In genomic region chr10:78539247-78539766, GRCh38 we compare ENCODE assay signal across 16 cellular contexts.
DNase-seq lines count a peak whose midpoint lies in the region; ATAC-seq and TF ChIP-seq lines count a peak whose summit lies in the region.
"Had no signal": no experiment of that assay in that cellular context is flagged by ENCODE, and none has a peak within 500 bp of the region (broad histone marks: within the 10 kb centered on the region; RNA-seq: fewer than 3 reads in every experiment).

No MANE protein-coding gene starts in this region.

- no peak for TF ChIP-seq CTCF in nephron (IDR thresholded peaks at IDR 0.05; ENCODE audit: unreplicated experiment in 3 of 3)
- no peak for TF ChIP-seq CTCF in CD8-positive, alpha-beta T cell (IDR thresholded peaks at IDR 0.05)

- no peak overlapping the region for H3K4me3 ChIP-seq in CD8-positive, alpha-beta T cell (ENCODE audit: low read depth, low read length)
- H3K4me3 ChIP-seq: BLaER1 treated with 17β-estradiol and CSF1 and Interleukin-3, amounts not matched to agents 10 nM and 100 nM; GM23248 had no signal

- H3K4me1 ChIP-seq in CD8-positive, alpha-beta T cell (ENCODE audit: insufficient read depth, low read length), result no peaks in the 10 kb centered on the region

- no peak overlapping the region for H3K4me3 Mint-ChIP-seq in activated CD8-positive, alpha-beta memory T cell treated with anti-CD3 and anti-CD28 coated beads, Interleukin-2, amount 10 ng/mL, durations not matched to agents 7 days and 5 days
- no peak overlapping the region for H3K4me3 Mint-ChIP-seq in nephron
- H3K4me3 Mint-ChIP-seq in CD8-positive, alpha-beta T cell, result no peak overlapping the region
- H3K4me3 Mint-ChIP-seq: CD4-positive, CD25-positive, alpha-beta regulatory T cell had no signal

- no peak for ATAC-seq in activated CD8-positive, alpha-beta memory T cell treated with anti-CD3 and anti-CD28 coated beads, Interleukin-2, amount 10 ng/mL, durations not matched to agents 7 days and 5 days
- no peak for ATAC-seq in CD8-positive, alpha-beta T cell
- ATAC-seq in GM18858 (IDR thresholded peaks at IDR 0.05; ENCODE audit: unreplicated experiment), result no peak

- no peak overlapping the region for H3K27ac ChIP-seq in CD8-positive, alpha-beta T cell (ENCODE audit: low read depth, low read length)
- H3K27ac ChIP-seq: BLaER1 treated with 17β-estradiol and CSF1 and Interleukin-3, amounts not matched to agents 10 nM and 100 nM; GM23248; HL-60 had no signal

- peak; percentile 42 for DNase-seq in activated CD8-positive, alpha-beta memory T cell treated with anti-CD3 and anti-CD28 coated beads for 24 hours
- no peak for DNase-seq in activated CD8-positive, alpha-beta memory T cell treated with anti-CD3 and anti-CD28 coated beads, Interleukin-2, amount 10 ng/mL, durations not matched to agents 7 days and 5 days
- DNase-seq in islet precursor cell (peak; percentile 38), NCI-H2029 treated with DMSO at 0.1 percent for 48 hours (lab: John Stamatoyannopoulos, UW) (no peak), GDM1 (lab: John Stamatoyannopoulos, UW) (no peak)
- DNase-seq in CD8-positive, alpha-beta T cell, result no peak
- DNase-seq: 8988T; CD4-positive, CD25-positive, alpha-beta regulatory T cell; DMS153; GM23248; H7; IMR-90 had no signal

- POLR2A ChIA-PET in CD8-positive, alpha-beta T cell (lab: Charles Lee), result no interaction called here

- no peaks in the 10 kb centered on the region for H3K36me3 Mint-ChIP-seq in activated CD8-positive, alpha-beta memory T cell treated with anti-CD3 and anti-CD28 coated beads, Interleukin-2, amount 10 ng/mL, durations not matched to agents 7 days and 5 days
- H3K36me3 Mint-ChIP-seq in nephron (ENCODE audit: low read depth), result no peaks in the 10 kb centered on the region
- H3K36me3 Mint-ChIP-seq in CD8-positive, alpha-beta T cell, result no peaks in the 10 kb centered on the region
- H3K36me3 Mint-ChIP-seq: CD4-positive, CD25-positive, alpha-beta regulatory T cell had no signal

- no peaks in the 10 kb centered on the region for H3K9me3 ChIP-seq in CD8-positive, alpha-beta T cell (ENCODE audit: low read length)
- H3K9me3 ChIP-seq: BLaER1 treated with 17β-estradiol and CSF1 and Interleukin-3, amounts not matched to agents 10 nM and 100 nM had no signal

- intact Hi-C loops in CD8-positive, alpha-beta T cell (cut with DNase I, micrococcal nuclease), result no loop called here

- no peaks in the 10 kb centered on the region for H3K9me3 Mint-ChIP-seq in activated CD8-positive, alpha-beta memory T cell treated with anti-CD3 and anti-CD28 coated beads, Interleukin-2, amount 10 ng/mL, durations not matched to agents 7 days and 5 days (ENCODE audit: low read depth)
- H3K9me3 Mint-ChIP-seq in nephron, result no peaks in the 10 kb centered on the region
- no peaks in the 10 kb centered on the region for H3K9me3 Mint-ChIP-seq in CD8-positive, alpha-beta T cell
- H3K9me3 Mint-ChIP-seq: CD4-positive, CD25-positive, alpha-beta regulatory T cell had no signal

- H3K27me3 Mint-ChIP-seq in activated CD8-positive, alpha-beta memory T cell treated with anti-CD3 and anti-CD28 coated beads, Interleukin-2, amount 10 ng/mL, durations not matched to agents 7 days and 5 days, result peaks cover 14% of the 10 kb centered on the region
- peaks cover 14% of the 10 kb centered on the region for H3K27me3 Mint-ChIP-seq in nephron (ENCODE audit: low read depth)
- peaks cover 7% of the 10 kb centered on the region for H3K27me3 Mint-ChIP-seq in CD8-positive, alpha-beta T cell (ENCODE audit: low read depth)

- H3K27me3 ChIP-seq in CD8-positive, alpha-beta T cell (ENCODE audit: insufficient read depth, low read length), result no peaks in the 10 kb centered on the region
- H3K27me3 ChIP-seq: BLaER1 treated with 17β-estradiol and CSF1 and Interleukin-3, amounts not matched to agents 10 nM and 100 nM had no signal

- peaks cover 6% of the 10 kb centered on the region for H3K4me1 Mint-ChIP-seq in activated CD8-positive, alpha-beta memory T cell treated with anti-CD3 and anti-CD28 coated beads, Interleukin-2, amount 10 ng/mL, durations not matched to agents 7 days and 5 days
- peaks cover 49% of the 10 kb centered on the region for H3K4me1 Mint-ChIP-seq in nephron
- H3K4me1 Mint-ChIP-seq in CD8-positive, alpha-beta T cell (ENCODE audit: low read depth), result no peaks in the 10 kb centered on the region

- no peaks in the 10 kb centered on the region for H3K36me3 ChIP-seq in CD8-positive, alpha-beta T cell (ENCODE audit: insufficient read depth, low read length)
- H3K36me3 ChIP-seq: BLaER1 treated with 17β-estradiol and CSF1 and Interleukin-3, amounts not matched to agents 10 nM and 100 nM had no signal

- CTCF ChIA-PET in activated CD8-positive, alpha-beta memory T cell treated with anti-CD3 and anti-CD28 coated beads, Interleukin-2, amount 10 ng/mL, durations not matched to agents 7 days and 5 days (lab: Charles Lee), result no interaction called here
- CTCF ChIA-PET in CD8-positive, alpha-beta T cell (lab: Charles Lee), result no interaction called here

- no peak overlapping the region for H3K27ac Mint-ChIP-seq in activated CD8-positive, alpha-beta memory T cell treated with anti-CD3 and anti-CD28 coated beads, Interleukin-2, amount 10 ng/mL, durations not matched to agents 7 days and 5 days
- H3K27ac Mint-ChIP-seq in nephron, result peak overlapping the region; percentile 16 to 85 (median 78)
- H3K27ac Mint-ChIP-seq in CD8-positive, alpha-beta T cell, result no peak overlapping the region
- H3K27ac Mint-ChIP-seq: CD4-positive, CD25-positive, alpha-beta regulatory T cell had no signal

Comparison
In these comparisons a context has a peak if more than half of its experiments do, and no peak if none do; other contexts are left out.
1. DNase-seq: peak in activated CD8-positive, alpha-beta memory T cell treated with anti-CD3 and anti-CD28 coated beads for 24 hours (single experiment) and islet precursor cell (single experiment); none in activated CD8-positive, alpha-beta memory T cell treated with anti-CD3 and anti-CD28 coated beads, Interleukin-2, amount 10 ng/mL, durations not matched to agents 7 days and 5 days (single experiment), CD8-positive, alpha-beta T cell (0 of 7), NCI-H2029 treated with DMSO at 0.1 percent for 48 hours (single experiment) and GDM1 (single experiment).
2. H3K27ac Mint-ChIP-seq: peak in nephron (3 of 3); none in activated CD8-positive, alpha-beta memory T cell treated with anti-CD3 and anti-CD28 coated beads, Interleukin-2, amount 10 ng/mL, durations not matched to agents 7 days and 5 days (single experiment) and CD8-positive, alpha-beta T cell (single experiment).